ENCODE assay signal across 7 cellular contexts in genomic region chr3:139416275-139416674, GRCh38.
"Had no signal": no experiment of that assay in that cellular context is flagged by ENCODE, and none has a peak within 500 bp of the region (broad histone marks: within the 10 kb centered on the region; RNA-seq: fewer than 3 reads in every experiment).

No MANE protein-coding gene starts in this region.

- H3K27me3 Mint-ChIP-seq: IgD-negative memory B cell had no signal

- H3K4me3 Mint-ChIP-seq: IgD-negative memory B cell had no signal

- DNase-seq: IMR-90, KBM-7, KG1 had no signal

- ATAC-seq: HepG2 had no signal

- H3K27ac ChIP-seq: HL-60 had no signal

- H3K27ac Mint-ChIP-seq: IgD-negative memory B cell had no signal

- FAIRE-seq: HepG2, HTR-8/SVneo had no signal
